ENCODE assay signal across 20 cellular contexts in the genomic region with DNA sequence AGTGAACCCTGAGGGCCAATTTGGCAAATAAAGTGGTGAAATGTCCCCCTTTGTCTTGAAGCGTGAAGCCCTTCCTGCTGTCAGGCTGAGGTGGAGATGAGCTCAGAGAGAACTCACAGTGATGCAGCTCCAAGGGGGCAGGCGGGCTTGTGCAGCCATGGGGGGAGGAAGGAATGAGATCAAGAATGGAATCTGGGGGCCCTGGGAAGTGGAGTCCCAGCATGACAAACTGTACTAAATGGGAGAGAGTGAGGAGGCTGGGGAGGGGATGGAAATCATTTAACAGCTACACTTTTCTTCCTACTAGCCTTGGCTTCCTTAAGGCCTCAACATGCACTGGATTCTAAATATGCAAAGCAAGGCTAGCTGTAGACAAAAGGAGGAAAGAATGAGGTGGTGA.
"Had no signal": no experiment of that assay in that cellular context is flagged by ENCODE, and none has a peak within 500 bp of the region (broad histone marks: within the 10 kb centered on the region; RNA-seq: fewer than 3 reads in every experiment).

No MANE protein-coding gene starts in this region.

- H3K4me1 Mint-ChIP-seq: immature natural killer cell had no signal

- H3K9me3 Mint-ChIP-seq: immature natural killer cell had no signal

- DNase-seq: activated CD4-positive, alpha-beta T cell treated with anti-CD3 and anti-CD28 coated beads, Interleukin-2, amount 50 U/mL, for 48 hours; activated naive CD4-positive, alpha-beta T cell treated with anti-CD3 and anti-CD28 coated beads, Interleukin-2, amount 50 U/mL, for 16 hours; activated T-cell treated with anti-CD3 and anti-CD28 coated beads for 4 hours; amygdala; brain microvascular endothelial cell; esophagus squamous epithelium; foreskin fibroblast; glutamatergic neuron; immature natural killer cell; lower lobe of right lung; midbrain; nucleus accumbens; psoas muscle; spleen; stimulated activated CD4-positive, alpha-beta T cell treated with anti-CD3 and anti-CD28 coated beads, Interleukin-1b, Interleukin-23, amount 100 ng/mL, for 48 hours; stimulated activated naive CD4-positive, alpha-beta T cell; T-helper 2 cell; testis had no signal

- H3K27me3 ChIP-seq: brain microvascular endothelial cell, esophagus squamous epithelium, spleen, testis had no signal

- H3K27ac ChIP-seq: brain microvascular endothelial cell, esophagus squamous epithelium, lower lobe of right lung, psoas muscle, spleen, testis had no signal

- ATAC-seq: lower lobe of right lung, psoas muscle, sciatic nerve had no signal

- H3K9me3 ChIP-seq: lower lobe of right lung, testis had no signal

- H3K36me3 ChIP-seq: brain microvascular endothelial cell had no signal

- H3K4me3 ChIP-seq: esophagus squamous epithelium, lower lobe of right lung, psoas muscle, spleen, testis had no signal

- H3K4me3 Mint-ChIP-seq: immature natural killer cell had no signal

- H3K27ac Mint-ChIP-seq: activated T-helper 2 cell treated with anti-CD3 and anti-CD28 coated beads, Interferon-gamma antibody, Interleukin-2, Interleukin-4, amounts not matched to agents 10 μg/mL and 5 μg/mL and 100 μg/mL, durations not matched to agents 14 hours and 24 hours and 36 hours; immature natural killer cell had no signal
